ENCODE assay signal across 14 cellular contexts in the genomic region with DNA sequence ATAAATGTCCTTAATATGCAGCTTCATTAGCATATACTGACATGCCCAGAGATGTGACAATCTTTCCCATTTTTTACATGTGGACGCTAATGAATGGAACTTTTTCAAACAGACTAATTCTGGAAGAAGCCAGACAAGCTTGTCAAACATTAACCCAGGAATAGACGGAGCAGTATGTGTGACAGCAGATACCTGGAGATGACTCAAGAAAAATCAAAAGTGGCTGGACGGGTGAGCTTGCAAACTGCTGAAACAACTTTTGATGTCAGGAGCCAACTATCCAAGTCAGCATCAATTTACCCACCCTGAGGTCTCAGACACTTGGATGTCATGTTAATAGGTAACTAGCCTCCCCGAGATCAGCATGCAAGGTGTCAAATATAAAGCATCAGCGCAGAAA.
"Had no signal": no experiment of that assay in that cellular context is flagged by ENCODE, and none has a peak within 500 bp of the region (broad histone marks: within the 10 kb centered on the region; RNA-seq: fewer than 3 reads in every experiment).

No MANE protein-coding gene starts in this region.

- DNase-seq: activated gamma-delta T cell; colonic mucosa; gastrocnemius medialis; heart left ventricle; mesendoderm; naive thymus-derived CD8-positive, alpha-beta T cell; pancreas; retina; stimulated activated CD4-positive, alpha-beta T cell treated with anti-CD3 and anti-CD28 coated beads, Interleukin-2, amount 100 ng/mL, for 24 hours; stimulated activated naive CD4-positive, alpha-beta T cell treated with Interleukin-2 at 50 U/mL for 16 hours; thyroid gland had no signal

- H3K27ac ChIP-seq: ascending aorta, colonic mucosa, gastrocnemius medialis, heart left ventricle, pancreas, thyroid gland had no signal

- H3K4me1 ChIP-seq: ascending aorta, colonic mucosa, gastrocnemius medialis, heart left ventricle, pancreas, thyroid gland had no signal

- H3K4me3 ChIP-seq: ascending aorta, colonic mucosa, gastrocnemius medialis, heart left ventricle, pancreas, thyroid gland had no signal

- ATAC-seq: activated CD4-positive, CD25-positive, alpha-beta regulatory T cell treated with anti-CD3 and anti-CD28 coated beads, Interleukin-2, amount 50 U/mL, for 24 hours; esophagus mucosa; gastrocnemius medialis; heart left ventricle; naive thymus-derived CD8-positive, alpha-beta T cell had no signal

- H3K27me3 ChIP-seq: ascending aorta, colonic mucosa, gastrocnemius medialis, heart left ventricle, pancreas, thyroid gland had no signal

- H3K9me3 ChIP-seq: ascending aorta, colonic mucosa, gastrocnemius medialis, pancreas, thyroid gland had no signal

- H3K36me3 ChIP-seq: ascending aorta, colonic mucosa, gastrocnemius medialis, heart left ventricle, pancreas, thyroid gland had no signal

- FAIRE-seq: pancreas had no signal
